ENCODE assay signal across 9 cellular contexts in the genomic region with DNA sequence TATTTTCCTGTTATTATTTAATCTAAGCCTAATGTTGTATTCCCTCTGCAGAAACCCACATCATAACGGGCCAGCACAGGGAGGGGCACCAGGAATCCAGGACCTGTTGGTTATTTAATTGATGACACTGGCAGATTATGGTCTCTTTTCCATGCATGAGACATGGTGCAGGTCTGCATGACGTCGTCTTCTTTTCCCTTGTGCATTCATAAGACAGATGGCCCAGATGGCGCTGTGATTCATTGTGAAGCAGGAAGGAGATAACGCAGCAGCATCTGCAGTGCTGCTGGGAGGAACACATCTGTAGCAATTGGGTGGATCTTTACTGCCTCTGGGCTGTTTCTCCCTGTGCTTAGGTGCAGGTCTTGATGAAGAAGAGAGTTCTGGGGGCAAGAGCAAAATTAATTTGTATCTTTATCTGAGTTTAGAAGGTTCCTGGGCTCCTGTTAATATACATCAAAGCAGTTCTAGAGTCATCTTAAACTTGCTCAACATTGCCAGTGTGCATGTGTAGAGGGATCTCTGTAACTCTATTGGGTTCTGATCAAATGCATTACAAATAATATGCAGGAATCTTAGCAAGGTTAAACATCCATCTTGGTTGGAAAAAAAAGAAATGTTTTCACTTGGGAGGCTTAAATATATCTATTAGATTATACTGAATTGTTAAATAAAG.
DNase-seq lines count a peak whose midpoint lies in the region; ATAC-seq and TF ChIP-seq lines count a peak whose summit lies in the region.
"Had no signal": no experiment of that assay in that cellular context is flagged by ENCODE, and none has a peak within 500 bp of the region (broad histone marks: within the 10 kb centered on the region; RNA-seq: fewer than 3 reads in every experiment).

No MANE protein-coding gene starts in this region.

- TF ChIP-seq CTCF in AG04449 (IDR thresholded peaks at IDR 0.05; ENCODE audit: insufficient read depth, low read length, missing control alignments), result no peak
- TF ChIP-seq CTCF in NB4 (IDR thresholded peaks at IDR 0.05; ENCODE audit: low read depth, low read length), result no peak

- TF ChIP-seq POLR2A in NB4 (IDR thresholded peaks at IDR 0.05; ENCODE audit: extremely low read depth, insufficient read length), result no peak

- POLR2A ChIA-PET in AG04449 (lab: Yijun Ruan, JAX), result no interaction called here

- H3K4me3 ChIP-seq in AG04449 (ENCODE audit: low read depth, low read length) (no peak overlapping the region), NB4 (ENCODE audit: low read depth, low read length) (no peak overlapping the region)

- DNase-seq in AG04449 (ENCODE audit: low read depth, low spot score), result peak; percentile 28
- DNase-seq in NB4 (ENCODE audit: low read depth), result peak; percentile 26
- DNase-seq in fibroblast of gingiva (ENCODE audit: low read depth), result peak; percentile 49
- no peak for DNase-seq in stimulated activated CD4-positive, alpha-beta T cell treated with anti-CD3 and anti-CD28 coated beads, Interleukin-2, amount 100 ng/mL, for 48 hours
- no peak for DNase-seq in T-helper 9 cell
- no peak for DNase-seq in UCSD-AML1 (lab: John Stamatoyannopoulos, UW; ENCODE audit: unreplicated experiment)
- DNase-seq: naive B cell had no signal

- CTCF ChIA-PET in AG04449 (lab: Yijun Ruan, JAX), result no interaction called here

- ATAC-seq in GM18868 (IDR thresholded peaks at IDR 0.05; ENCODE audit: unreplicated experiment) (peak; percentile 73), GM21717 (IDR thresholded peaks at IDR 0.05; ENCODE audit: unreplicated experiment) (no peak)

Comparison
In these comparisons a context has a peak if more than half of its experiments do, and no peak if none do; other contexts are left out.
1. DNase-seq: peak in AG04449 (single experiment), NB4 (single experiment) and fibroblast of gingiva (single experiment); none in stimulated activated CD4-positive, alpha-beta T cell treated with anti-CD3 and anti-CD28 coated beads, Interleukin-2, amount 100 ng/mL, for 48 hours (0 of 2), T-helper 9 cell (single experiment) and UCSD-AML1 (single experiment).